ENCODE assay signal across 16 cellular contexts in genomic region chr1:161083743-161084084, GRCh38. TPM values are rescaled to one million over a fixed set of nuclear protein-coding genes. Genes with fewer than 3 reads are reported as not detected.
A peak's percentile ranks its signal among the peaks of the same experiment; 100 is the strongest.
DNase-seq lines count a peak whose midpoint lies in the region; ATAC-seq and TF ChIP-seq lines count a peak whose summit lies in the region.
"Had no signal": no experiment of that assay in that cellular context is flagged by ENCODE, and none has a peak within 500 bp of the region (broad histone marks: within the 10 kb centered on the region; RNA-seq: fewer than 3 reads in every experiment).

No MANE protein-coding gene starts in this region.

- H3K27ac Mint-ChIP-seq in endothelial cell (ENCODE audit: unreplicated experiment), result no peak overlapping the region
- H3K27ac Mint-ChIP-seq in effector memory CD8-positive, alpha-beta T cell, result no peak overlapping the region

- H3K27ac ChIP-seq in C4-2B, result peak overlapping the region; percentile 51
- H3K27ac ChIP-seq in osteoblast (ENCODE audit: low read depth, low read length), result peak overlapping the region; percentile 80

- peaks cover 44% of the 10 kb centered on the region for H3K4me1 ChIP-seq in NT2/D1 (ENCODE audit: insufficient read depth, insufficient read length)
- peaks cover 44% of the 10 kb centered on the region for H3K4me1 ChIP-seq in osteoblast (ENCODE audit: insufficient read depth, low read length)

- no peaks in the 10 kb centered on the region for H4K20me1 ChIP-seq in osteoblast (ENCODE audit: insufficient read depth, low read length)

- ATAC-seq in effector memory CD8-positive, alpha-beta T cell (replicated peaks), result no peak

- H3K4me3 Mint-ChIP-seq in endothelial cell (ENCODE audit: unreplicated experiment), result peak overlapping the region; percentile 44
- H3K4me3 Mint-ChIP-seq in effector memory CD8-positive, alpha-beta T cell, result no peak overlapping the region
- H3K4me3 Mint-ChIP-seq: activated T-helper 17 cell treated with anti-CD3 and anti-CD28 coated beads, Interleukin-2, amount 50 U/mL, for 72 hours had no signal

- no peak overlapping the region for H3K4me2 ChIP-seq in osteoblast (ENCODE audit: insufficient read depth, low read length)

- H3K79me2 ChIP-seq in osteoblast (ENCODE audit: insufficient read depth, low read length), result no peaks in the 10 kb centered on the region

- TF ChIP-seq CTCF in C4-2B (conservative IDR thresholded peaks at IDR 0.05) (no peak), endothelial cell (IDR thresholded peaks at IDR 0.05; ENCODE audit: unreplicated experiment) (no peak), osteoblast (IDR thresholded peaks at IDR 0.05; ENCODE audit: extremely low read depth, low read depth, low read length) (no peak)

- H3K4me1 Mint-ChIP-seq in endothelial cell (ENCODE audit: unreplicated experiment), result peaks cover 7% of the 10 kb centered on the region
- peaks cover 0 to 2% of the 10 kb centered on the region in 2 donors for H3K4me1 Mint-ChIP-seq in effector memory CD8-positive, alpha-beta T cell (ENCODE audit: low read depth in 2 of 2)
- H3K4me1 Mint-ChIP-seq: activated T-helper 17 cell treated with anti-CD3 and anti-CD28 coated beads, Interleukin-2, amount 50 U/mL, for 72 hours had no signal

- H2AFZ ChIP-seq in osteoblast (ENCODE audit: low read length), result no peak overlapping the region

- no peak overlapping the region for H3K4me3 ChIP-seq in NT2/D1 (ENCODE audit: insufficient read length, low read depth)
- H3K4me3 ChIP-seq in osteoblast (ENCODE audit: insufficient read depth, low read length), result no peak overlapping the region
- H3K4me3 ChIP-seq: HAP-1, Peyer's patch had no signal

- H3K9me3 ChIP-seq in NT2/D1 (ENCODE audit: insufficient read depth, low read length) (no peaks in the 10 kb centered on the region), osteoblast (ENCODE audit: low read depth, low read length) (no peaks in the 10 kb centered on the region)
- H3K9me3 ChIP-seq: HAP-1, Peyer's patch had no signal

- no peaks in the 10 kb centered on the region for H3K36me3 Mint-ChIP-seq in endothelial cell (ENCODE audit: low read depth, unreplicated experiment)
- H3K36me3 Mint-ChIP-seq in effector memory CD8-positive, alpha-beta T cell (ENCODE audit: insufficient read depth), result no peaks in the 10 kb centered on the region

- peaks cover 18% of the 10 kb centered on the region for H3K27me3 Mint-ChIP-seq in endothelial cell (ENCODE audit: unreplicated experiment)
- H3K27me3 Mint-ChIP-seq in effector memory CD8-positive, alpha-beta T cell, result peaks cover 6 to 11% of the 10 kb centered on the region in 2 donors
- H3K27me3 Mint-ChIP-seq: activated T-helper 17 cell treated with anti-CD3 and anti-CD28 coated beads, Interleukin-2, amount 50 U/mL, for 72 hours had no signal

- no peaks in the 10 kb centered on the region for H3K27me3 ChIP-seq in NT2/D1 (ENCODE audit: insufficient read depth, insufficient read length)
- no peaks in the 10 kb centered on the region for H3K27me3 ChIP-seq in osteoblast (ENCODE audit: insufficient read depth, low read length)
- H3K27me3 ChIP-seq: Peyer's patch had no signal

- H3K9me3 Mint-ChIP-seq in endothelial cell (ENCODE audit: unreplicated experiment), result no peaks in the 10 kb centered on the region
- H3K9me3 Mint-ChIP-seq in effector memory CD8-positive, alpha-beta T cell, result no peaks in the 10 kb centered on the region
- H3K9me3 Mint-ChIP-seq: activated T-helper 17 cell treated with anti-CD3 and anti-CD28 coated beads, Interleukin-2, amount 50 U/mL, for 72 hours had no signal

- no peaks in the 10 kb centered on the region for H3K36me3 ChIP-seq in NT2/D1 (ENCODE audit: insufficient read depth, insufficient read length, low read length)
- no peaks in the 10 kb centered on the region for H3K36me3 ChIP-seq in osteoblast (ENCODE audit: insufficient read depth, low read length)
- H3K36me3 ChIP-seq: HAP-1, Peyer's patch had no signal

- peak overlapping the region; percentile 34 for H3K9ac ChIP-seq in NT2/D1 (ENCODE audit: insufficient read length, low read depth)

- no peak for DNase-seq in NT2/D1 (ENCODE audit: low read depth, low spot score)
- DNase-seq in endothelial cell (ENCODE audit: low spot score), result no peak
- no peak for DNase-seq in osteoblast (ENCODE audit: insufficient read length, low spot score, missing footprints)
- no peak for DNase-seq in activated CD8-positive, alpha-beta memory T cell treated with anti-CD3 and anti-CD28 coated beads, Interleukin-2, amount 50 U/mL, for 4 hours
- no peak for DNase-seq in NCI-H82 treated with DMSO at 0.1 percent for 48 hours (lab: John Stamatoyannopoulos, UW; ENCODE audit: unreplicated experiment)
- DNase-seq in activated naive CD4-positive, alpha-beta T cell treated with Interleukin-2 at 50 U/mL for 16 hours, result no peak
- no peak for DNase-seq in effector memory CD8-positive, alpha-beta T cell
- DNase-seq: amygdala, NCI-H1694 treated with DMSO at 0.1 percent for 48 hours, NCI-H510A treated with DMSO at 0.1 percent for 48 hours had no signal

RNA-seq across cellular contexts. Expression of gene NECTIN4, which starts 5.6 kb away (rescaled TPM):
- total RNA-seq in endothelial cell (ENCODE audit: unreplicated experiment), result 0.13 TPM
- total RNA-seq in osteoblast, result under 0.01 TPM in 2 replicates
- total RNA-seq: lung microvascular endothelial cell had no signal

RNA-seq across cellular contexts. Expression of gene ARHGAP30, which starts 14.0 kb away (rescaled TPM):
- total RNA-seq in endothelial cell (ENCODE audit: unreplicated experiment) (0.23 TPM), osteoblast (under 0.01 TPM in 1 of 2 replicates, not detected in the other)
- total RNA-seq: lung microvascular endothelial cell had no signal

RNA-seq across cellular contexts. Expression of gene KLHDC9, which starts 14.4 kb away (rescaled TPM):
- total RNA-seq in endothelial cell (ENCODE audit: unreplicated experiment) (7.3 TPM), osteoblast (1.4 and 1.5 TPM in 2 replicates)
- total RNA-seq: activated T-helper 17 cell treated with anti-CD3 and anti-CD28 coated beads, Interleukin-2, amount 50 U/mL, for 72 hours; Daoy had no signal

RNA-seq across cellular contexts. Expression of gene PFDN2, which starts 34.1 kb away (rescaled TPM):
- total RNA-seq in endothelial cell (ENCODE audit: unreplicated experiment) (73.8 TPM), osteoblast (17.7 and 27.9 TPM in 2 replicates)

RNA-seq across cellular contexts. Expression of gene NIT1, which starts 34.2 kb away (rescaled TPM):
- total RNA-seq in endothelial cell (ENCODE audit: unreplicated experiment) (20.5 TPM), osteoblast (23.9 and 28.0 TPM in 2 replicates)
